15 cellular contexts compared by ENCODE assay signal in genomic region chr6:45640811-45641210, GRCh38.
A peak's percentile ranks its signal among the peaks of the same experiment; 100 is the strongest.
DNase-seq lines count a peak whose midpoint lies in the region; ATAC-seq and TF ChIP-seq lines count a peak whose summit lies in the region.
"Had no signal": no experiment of that assay in that cellular context is flagged by ENCODE, and none has a peak within 500 bp of the region (broad histone marks: within the 10 kb centered on the region; RNA-seq: fewer than 3 reads in every experiment).

No MANE protein-coding gene starts in this region.

- no peak for TF ChIP-seq POLR2A in IMR-90 (IDR thresholded peaks at IDR 0.05; ENCODE audit: low read depth, low read length)

- H3K18ac ChIP-seq in IMR-90 (ENCODE audit: low read depth, low read length) (no peak overlapping the region), neuronal stem cell (ENCODE audit: low read length) (no peak overlapping the region)

- H3K4ac ChIP-seq in IMR-90 (ENCODE audit: low read depth, low read length) (peak overlapping the region; percentile 36; the same call in 1 of the 2 replicates), neuronal stem cell (ENCODE audit: low read length) (no peak overlapping the region)

- CTCF ChIA-PET in IMR-90 (lab: Yijun Ruan, JAX), result no interaction called here

- POLR2A ChIA-PET in IMR-90 (lab: Charles Lee; ENCODE audit: unreplicated experiment), result no interaction called here

- H3K4me3 ChIP-seq in IMR-90 (ENCODE audit: insufficient read depth, low read depth, low read length), result no peak overlapping the region
- H3K4me3 ChIP-seq in hepatocyte, result no peak overlapping the region
- H3K4me3 ChIP-seq in neuronal stem cell (ENCODE audit: low read length in 2 of 2), result no peak overlapping the region
- H3K4me3 ChIP-seq: BLaER1, GM23248 had no signal

- in situ Hi-C loops in IMR-90 (cut with MboI; ENCODE audit: low sequenced_read_pairs), result no loop called here

- peak overlapping the region; percentile 40; the same call in 1 of the 3 replicates for H2BK15ac ChIP-seq in IMR-90 (ENCODE audit: low read depth, low read length)
- H2BK15ac ChIP-seq in neuronal stem cell (ENCODE audit: low read length), result no peak overlapping the region

- H2AK5ac ChIP-seq in IMR-90 (ENCODE audit: low read depth, low read length) (peak overlapping the region; percentile 79), neuronal stem cell (ENCODE audit: low read depth, low read length) (no peak overlapping the region)

- no TSS peak for BruUV-seq in IMR-90 (replicated peaks; lab: Mats Ljungman, UMichigan)

- WGBS in IMR-90 (ENCODE audit: extremely low coverage in 2 of 2, insufficient read length in 1 of 2), 2 experiments, result 97% methylated on average over 4 of the region's 13 CpGs; no CpG with 5 or more reads in 1 of the 2 experiments
- WGBS in hepatocyte (ENCODE audit: low lambda C conversion rate, missing lambda C conversion rate), result 88% methylated on average over 13 of the region's 13 CpGs
- WGBS in neuronal stem cell (ENCODE audit: extremely low coverage in 2 of 2, insufficient read length in 2 of 2, insufficient replicate concordance in 1 of 2), 2 donors, result no CpG with 5 or more reads among the region's 13 CpGs

- no peaks in the 10 kb centered on the region for H3K79me1 ChIP-seq in IMR-90 (ENCODE audit: low read depth in 1 of 2, low read length in 2 of 2)
- no peaks in the 10 kb centered on the region for H3K79me1 ChIP-seq in neuronal stem cell (ENCODE audit: low read depth, low read length)

- H3K36me3 ChIP-seq in IMR-90 (ENCODE audit: control insufficient read depth, insufficient read depth, low read length), result no peaks in the 10 kb centered on the region
- no peaks in the 10 kb centered on the region for H3K36me3 ChIP-seq in hepatocyte (replicated peaks; ENCODE audit: insufficient read depth, low read depth)
- no peaks in the 10 kb centered on the region for H3K36me3 ChIP-seq in neuronal stem cell (replicated peaks in 1 of 2; ENCODE audit: control insufficient read depth in 2 of 2, insufficient read depth in 2 of 2, low read length in 2 of 2)
- H3K36me3 ChIP-seq: BLaER1 had no signal

- dilution Hi-C loops in IMR-90 (cut with HindIII; ENCODE audit: low sequenced_read_pairs, unreplicated experiment), result no loop called here

- H3K23ac ChIP-seq in IMR-90 (ENCODE audit: low read depth, low read length), result no peak overlapping the region
- peak overlapping the region; percentile 4 for H3K23ac ChIP-seq in neuronal stem cell (ENCODE audit: low read depth, low read length, poor library complexity)

- H3K56ac ChIP-seq in IMR-90 (ENCODE audit: extremely low read depth, insufficient read depth, low read length), result no peak overlapping the region

- H2AFZ ChIP-seq in IMR-90 (replicated peaks; ENCODE audit: low read length, poor library complexity), result peak overlapping the region; percentile 47
- H2AFZ ChIP-seq in hepatocyte, result no peak overlapping the region
- no peak overlapping the region for H2AFZ ChIP-seq in neuronal stem cell (ENCODE audit: low read length)
- H2AFZ ChIP-seq: GM23248 had no signal

- H4K91ac ChIP-seq in IMR-90 (ENCODE audit: insufficient read depth, low read depth, low read length), result peak overlapping the region; percentile 31; the same call in 1 of the 2 replicates
- no peak overlapping the region for H4K91ac ChIP-seq in neuronal stem cell (ENCODE audit: low read depth, low read length, poor library complexity)

- no peak for TF ChIP-seq RAD21 in IMR-90 (IDR thresholded peaks at IDR 0.05; ENCODE audit: low read length)

- no peak overlapping the region for H4K8ac ChIP-seq in IMR-90 (ENCODE audit: low read depth in 2 of 2, low read length in 2 of 2)
- H4K8ac ChIP-seq in neuronal stem cell (ENCODE audit: low read depth, low read length), result no peak overlapping the region

- peak overlapping the region; percentile 42 for H2AK9ac ChIP-seq in IMR-90 (replicated peaks; ENCODE audit: low read depth, low read length, poor library complexity)

- 0 out of 2 replicates have a peak, but pooled peaks cover 14% of the 10 kb centered on the region for H3K9me1 ChIP-seq in IMR-90 (ENCODE audit: insufficient read depth, low read length)

- no peaks in the 10 kb centered on the region for H3K9me2 ChIP-seq in hepatocyte (replicated peaks; ENCODE audit: insufficient read depth)

- no peak for ATAC-seq in IMR-90 (ENCODE audit: low read depth)
- no peak for ATAC-seq in HG03432 (IDR thresholded peaks at IDR 0.05; ENCODE audit: unreplicated experiment)
- no peak for ATAC-seq in GM19455 (IDR thresholded peaks at IDR 0.05; ENCODE audit: unreplicated experiment)

- H3K14ac ChIP-seq in IMR-90 (replicated peaks; ENCODE audit: low read depth, low read length), result no peak overlapping the region; the same call in 1 of the 2 replicates
- no peak overlapping the region for H3K14ac ChIP-seq in neuronal stem cell (ENCODE audit: low read length)

- H3K27me3 ChIP-seq in IMR-90 (ENCODE audit: control insufficient read depth, insufficient read depth, low read length) (no peaks in the 10 kb centered on the region; the same call in 1 of the 2 replicates), hepatocyte (peaks cover 4% of the 10 kb centered on the region), neuronal stem cell (ENCODE audit: control insufficient read depth in 3 of 3, insufficient read depth in 3 of 3, low read depth in 1 of 3, low read length in 3 of 3) (no peaks in the 10 kb centered on the region)
- H3K27me3 ChIP-seq: BLaER1 had no signal

- H2BK5ac ChIP-seq in IMR-90 (ENCODE audit: low read depth, low read length, poor library complexity, severe bottlenecking) (no peak overlapping the region), neuronal stem cell (ENCODE audit: low read length) (no peak overlapping the region)

- H4K20me1 ChIP-seq in IMR-90 (ENCODE audit: insufficient read depth, low read length) (no peaks in the 10 kb centered on the region), hepatocyte (ENCODE audit: insufficient read depth, poor library complexity, severe bottlenecking) (no peaks in the 10 kb centered on the region)
- H4K20me1 ChIP-seq: BLaER1 had no signal

- H3K27ac ChIP-seq in IMR-90 (ENCODE audit: insufficient read depth, low read length) (no peak overlapping the region), hepatocyte (no peak overlapping the region), neuronal stem cell (replicated peaks; ENCODE audit: low read length) (no peak overlapping the region)
- H3K27ac ChIP-seq: BLaER1, GM23248 had no signal

- H3K4me1 ChIP-seq in IMR-90 (ENCODE audit: control insufficient read depth, insufficient read depth, low read length), result peaks cover 3% of the 10 kb centered on the region
- H3K4me1 ChIP-seq in hepatocyte (ENCODE audit: insufficient read depth), result peaks cover 4% of the 10 kb centered on the region
- peaks cover 0 to 2% of the 10 kb centered on the region in 2 donors for H3K4me1 ChIP-seq in neuronal stem cell (ENCODE audit: control insufficient read depth in 2 of 2, insufficient read depth in 1 of 2, low read depth in 1 of 2, low read length in 2 of 2)

- H2BK12ac ChIP-seq in neuronal stem cell (ENCODE audit: low read length), result no peak overlapping the region

- H2BK120ac ChIP-seq in IMR-90 (ENCODE audit: low read depth, low read length) (peak overlapping the region; percentile 35; the same call in 1 of the 2 replicates), neuronal stem cell (ENCODE audit: low read depth, low read length) (no peak overlapping the region)

- no peak for TF ChIP-seq CTCF in IMR-90 (conservative IDR thresholded peaks at IDR 0.05; ENCODE audit: low read depth, low read length)
- no peak for TF ChIP-seq CTCF in hepatocyte (IDR thresholded peaks at IDR 0.05; ENCODE audit: poor library complexity)

- H3K9ac ChIP-seq in IMR-90 (ENCODE audit: low read depth, low read length), result no peak overlapping the region
- H3K9ac ChIP-seq in neuronal stem cell (ENCODE audit: low read depth, low read length, poor library complexity), result no peak overlapping the region
- H3K9ac ChIP-seq: BLaER1, GM23248 had no signal

- no peak for DNase-seq in IMR-90
- DNase-seq in hepatocyte (ENCODE audit: low spot score), result no peak
- no peak for DNase-seq in neuronal stem cell (ENCODE audit: low spot score)
- no peak for DNase-seq in NCI-H524 treated with DMSO at 0.1 percent for 48 hours (lab: John Stamatoyannopoulos, UW)
- DNase-seq in activated T-cell treated with anti-CD3 and anti-CD28 coated beads, Interleukin-2, amount 50 U/mL, for 1 hour, result no peak
- DNase-seq: 8988T; CD4-positive, alpha-beta memory T cell; DMS153; DMS79; GF-D8; HCEC 1CT had no signal

- H3K4me2 ChIP-seq in IMR-90 (ENCODE audit: low read depth, low read length), result no peak overlapping the region
- H3K4me2 ChIP-seq in hepatocyte, result peak overlapping the region; percentile 42
- H3K4me2 ChIP-seq in neuronal stem cell (ENCODE audit: insufficient read depth, low read length, poor library complexity, severe bottlenecking), result no peak overlapping the region
- H3K4me2 ChIP-seq: BLaER1 had no signal

- no peaks in the 10 kb centered on the region for H3K79me2 ChIP-seq in hepatocyte

- H4K5ac ChIP-seq in IMR-90 (ENCODE audit: low read depth, low read length), result no peak overlapping the region

- peak overlapping the region; percentile 10; the same call in 1 of the 2 replicates for H2BK20ac ChIP-seq in IMR-90 (ENCODE audit: low read depth, low read length)

- intact Hi-C loops in IMR-90 (cut with micrococcal nuclease), result no loop called here

- H3K9me3 ChIP-seq in IMR-90 (ENCODE audit: control insufficient read depth, insufficient read depth, low read length), result peaks cover 2% of the 10 kb centered on the region; the same call in 1 of the 2 replicates
- H3K9me3 ChIP-seq in hepatocyte (ENCODE audit: low read depth), result no peaks in the 10 kb centered on the region
- peaks cover 0 to 2% of the 10 kb centered on the region in 2 donors for H3K9me3 ChIP-seq in neuronal stem cell (replicated peaks in 1 of 2; ENCODE audit: control insufficient read depth in 2 of 2, insufficient read depth in 1 of 2, low read depth in 1 of 2, low read length in 2 of 2)
- H3K9me3 ChIP-seq: BLaER1 had no signal

TF ChIP-seq in IMR-90, 13 proteins besides CTCF, POLR2A, EP300 and RAD21 (continues in another document):
- TF ChIP-seq USF2 (IDR thresholded peaks at IDR 0.05; ENCODE audit: low read depth, low read length) (no peak), ELK1 (IDR thresholded peaks at IDR 0.05; ENCODE audit: borderline replicate concordance, low read depth, low read length) (no peak)
